1 cellular context compared by ENCODE assay signal in genomic region chr1:172946814-172947507, GRCh38.
TF ChIP-seq lines count a peak whose summit lies in the region.

No MANE protein-coding gene starts in this region.

TF ChIP-seq in IMR-90, 13 proteins besides CTCF, POLR2A, EP300 and RAD21 (continued from another document):
- TF ChIP-seq NFE2L2 (IDR thresholded peaks at IDR 0.05; ENCODE audit: low read depth, low read length), result peak; percentile 86
